In the genomic region with DNA sequence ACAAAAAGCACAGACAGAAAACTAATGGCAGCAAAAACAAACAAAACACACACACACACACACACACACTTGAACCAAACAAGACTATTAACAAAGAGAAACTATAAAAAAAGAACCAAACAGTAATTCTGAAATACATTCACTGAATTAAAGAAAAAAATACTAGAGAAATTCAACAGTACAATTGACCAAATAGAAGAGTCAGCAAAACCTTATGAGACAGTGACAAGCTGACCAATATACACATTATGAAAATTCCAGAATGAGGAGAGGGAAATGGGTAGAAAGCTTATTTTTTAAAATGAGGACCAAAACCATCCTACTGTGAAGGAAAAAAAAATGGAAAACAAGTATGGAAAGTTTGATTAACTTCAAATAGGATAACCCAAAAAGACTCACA, we compare ENCODE assay signal across 1 cellular context.
TF ChIP-seq lines count a peak whose summit lies in the region.

No MANE protein-coding gene starts in this region.

TF ChIP-seq in HepG2, 621 proteins besides CTCF, POLR2A, EP300 and RAD21 (continued from another document):
- TF ChIP-seq, protein P1, sequence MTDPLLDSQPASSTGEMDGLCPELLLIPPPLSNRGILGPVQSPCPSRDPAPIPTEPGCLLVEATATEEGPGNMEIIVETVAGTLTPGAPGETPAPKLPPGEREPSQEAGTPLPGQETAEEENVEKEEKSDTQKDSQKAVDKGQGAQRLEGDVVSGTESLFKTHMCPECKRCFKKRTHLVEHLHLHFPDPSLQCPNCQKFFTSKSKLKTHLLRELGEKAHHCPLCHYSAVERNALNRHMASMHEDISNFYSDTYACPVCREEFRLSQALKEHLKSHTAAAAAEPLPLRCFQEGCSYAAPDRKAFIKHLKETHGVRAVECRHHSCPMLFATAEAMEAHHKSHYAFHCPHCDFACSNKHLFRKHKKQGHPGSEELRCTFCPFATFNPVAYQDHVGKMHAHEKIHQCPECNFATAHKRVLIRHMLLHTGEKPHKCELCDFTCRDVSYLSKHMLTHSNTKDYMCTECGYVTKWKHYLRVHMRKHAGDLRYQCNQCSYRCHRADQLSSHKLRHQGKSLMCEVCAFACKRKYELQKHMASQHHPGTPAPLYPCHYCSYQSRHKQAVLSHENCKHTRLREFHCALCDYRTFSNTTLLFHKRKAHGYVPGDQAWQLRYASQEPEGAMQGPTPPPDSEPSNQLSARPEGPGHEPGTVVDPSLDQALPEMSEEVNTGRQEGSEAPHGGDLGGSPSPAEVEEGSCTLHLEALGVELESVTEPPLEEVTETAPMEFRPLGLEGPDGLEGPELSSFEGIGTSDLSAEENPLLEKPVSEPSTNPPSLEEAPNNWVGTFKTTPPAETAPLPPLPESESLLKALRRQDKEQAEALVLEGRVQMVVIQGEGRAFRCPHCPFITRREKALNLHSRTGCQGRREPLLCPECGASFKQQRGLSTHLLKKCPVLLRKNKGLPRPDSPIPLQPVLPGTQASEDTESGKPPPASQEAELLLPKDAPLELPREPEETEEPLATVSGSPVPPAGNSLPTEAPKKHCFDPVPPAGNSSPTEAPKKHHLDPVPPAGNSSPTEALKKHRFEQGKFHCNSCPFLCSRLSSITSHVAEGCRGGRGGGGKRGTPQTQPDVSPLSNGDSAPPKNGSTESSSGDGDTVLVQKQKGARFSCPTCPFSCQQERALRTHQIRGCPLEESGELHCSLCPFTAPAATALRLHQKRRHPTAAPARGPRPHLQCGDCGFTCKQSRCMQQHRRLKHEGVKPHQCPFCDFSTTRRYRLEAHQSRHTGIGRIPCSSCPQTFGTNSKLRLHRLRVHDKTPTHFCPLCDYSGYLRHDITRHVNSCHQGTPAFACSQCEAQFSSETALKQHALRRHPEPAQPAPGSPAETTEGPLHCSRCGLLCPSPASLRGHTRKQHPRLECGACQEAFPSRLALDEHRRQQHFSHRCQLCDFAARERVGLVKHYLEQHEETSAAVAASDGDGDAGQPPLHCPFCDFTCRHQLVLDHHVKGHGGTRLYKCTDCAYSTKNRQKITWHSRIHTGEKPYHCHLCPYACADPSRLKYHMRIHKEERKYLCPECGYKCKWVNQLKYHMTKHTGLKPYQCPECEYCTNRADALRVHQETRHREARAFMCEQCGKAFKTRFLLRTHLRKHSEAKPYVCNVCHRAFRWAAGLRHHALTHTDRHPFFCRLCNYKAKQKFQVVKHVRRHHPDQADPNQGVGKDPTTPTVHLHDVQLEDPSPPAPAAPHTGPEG (CRISPR knock-in tag; IDR thresholded peaks at IDR 0.05) = no peak
TF ChIP-seq in HepG2: peak in this region for 2.
